1 cellular context compared by ENCODE assay signal in genomic region chr19:56699552-56699951, GRCh38.
TF ChIP-seq lines count a peak whose summit lies in the region.

No MANE protein-coding gene starts in this region.

TF ChIP-seq in K562, 482 proteins besides CTCF, POLR2A, EP300 and RAD21 (continued from another document):
- TF ChIP-seq RBM22 (IDR thresholded peaks at IDR 0.05; ENCODE audit: low read depth, low read length, poor library complexity, severe bottlenecking) = no peak
